Comparison of ENCODE assay signal across 23 cellular contexts in genomic region chrX:73337366-73337765, GRCh38.
"Had no signal": no experiment of that assay in that cellular context is flagged by ENCODE, and none has a peak within 500 bp of the region (broad histone marks: within the 10 kb centered on the region; RNA-seq: fewer than 3 reads in every experiment).

No MANE protein-coding gene starts in this region.

- H3K27me3 ChIP-seq: esophagus muscularis mucosa, foreskin keratinocyte, gastroesophageal sphincter, hepatocyte, left lung had no signal

- H3K27ac ChIP-seq: coronary artery, dorsolateral prefrontal cortex, esophagus muscularis mucosa, foreskin keratinocyte, gastroesophageal sphincter, heart left ventricle, hepatocyte, left lung, lower lobe of right lung had no signal

- H3K9me3 ChIP-seq: lower lobe of right lung, mucosa of descending colon had no signal

- DNase-seq: dermis blood vessel endothelial cell; dorsolateral prefrontal cortex; effector CD4-positive, alpha-beta T cell; effector memory CD4-positive, alpha-beta T cell; foreskin keratinocyte; heart left ventricle; hypothalamus; immature natural killer cell; islet precursor cell; kidney; kidney glomerular epithelial cell; left colon; left lung; left ventricle myocardium superior; lower lobe of right lung; mesenchymal stem cell; mucosa of descending colon; naive B cell; naive thymus-derived CD8-positive, alpha-beta T cell had no signal

- H3K4me2 ChIP-seq: hepatocyte had no signal

- ATAC-seq: foreskin keratinocyte; gastroesophageal sphincter; heart left ventricle; left colon; left lung; left ventricle myocardium superior; lower lobe of right lung; mucosa of descending colon; naive thymus-derived CD8-positive, alpha-beta T cell had no signal

- H3K79me2 ChIP-seq: hepatocyte had no signal

- H3K4me1 ChIP-seq: esophagus muscularis mucosa, foreskin keratinocyte, gastroesophageal sphincter, heart left ventricle, left lung, lower lobe of right lung had no signal

- H2AFZ ChIP-seq: hepatocyte had no signal

- H3K36me3 ChIP-seq: esophagus muscularis mucosa, gastroesophageal sphincter, heart left ventricle, left lung, lower lobe of right lung had no signal

- H3K4me3 ChIP-seq: coronary artery, dorsolateral prefrontal cortex, esophagus muscularis mucosa, gastroesophageal sphincter, heart left ventricle, hepatocyte, left lung, lower lobe of right lung, mucosa of descending colon had no signal
